In genomic region chr5:136819526-136820302, GRCh38 we compare ENCODE assay signal across 21 cellular contexts.
DNase-seq lines count a peak whose midpoint lies in the region; ATAC-seq, FAIRE-seq and TF ChIP-seq lines count a peak whose summit lies in the region.
"Had no signal": no experiment of that assay in that cellular context is flagged by ENCODE, and none has a peak within 500 bp of the region (broad histone marks: within the 10 kb centered on the region; RNA-seq: fewer than 3 reads in every experiment).

No MANE protein-coding gene starts in this region.

- ATAC-seq in A549: 0 out of 6 replicates have a peak, but pooled peaks have one; percentile 32 to 43
- ATAC-seq in K562: 0 out of 3 replicates have a peak, but pooled peaks have one; percentile 42
- ATAC-seq in GM21423 (IDR thresholded peaks at IDR 0.05; ENCODE audit: unreplicated experiment): no peak
- no peak for ATAC-seq in GM19467 (IDR thresholded peaks at IDR 0.05; ENCODE audit: unreplicated experiment)
- ATAC-seq in GM21515 (IDR thresholded peaks at IDR 0.05; ENCODE audit: unreplicated experiment): no peak
- ATAC-seq: SK-N-SH treated with all-trans-retinoic acid at 6 μM for 48 hours had no signal

- 38% methylated on average over 1 of the region's 1 CpG for WGBS in A549 (ENCODE audit: missing lambda C conversion rate)
- WGBS in K562 (ENCODE audit: insufficient coverage, low coverage, missing lambda C conversion rate): 0% methylated on average over 1 of the region's 1 CpG

- H3K4me2 ChIP-seq in A549 (no peak overlapping the region), K562 (ENCODE audit: insufficient read depth, low read length) (no peak overlapping the region)

- CTCF ChIA-PET in A549 (lab: Yijun Ruan, JAX) (interaction anchor here (0.9 kb wide), 1 partner anchor 9 kb away, joined by 3 read pairs; no protein-coding TSS in a partner anchor), HEK293 (lab: Yijun Ruan, JAX) (interaction anchor here (0.5 to 0.7 kb wide), 2 partner anchors 252 to 566 kb away, joined by 3 read pairs; no protein-coding TSS in a partner anchor), K562 (lab: Yijun Ruan, JAX; ENCODE audit: low intra/inter-chr PET ratio) (no interaction called here)

- H4K20me1 ChIP-seq in K562 (replicated peaks; ENCODE audit: control insufficient read depth, insufficient read depth, low read length): no peaks in the 10 kb centered on the region

- POLR2A ChIA-PET in A549 (lab: Yijun Ruan, JAX) (no interaction called here), HEK293 (lab: Yijun Ruan, JAX) (no interaction called here), K562 (lab: Yijun Ruan, JAX) (no interaction called here)

- H3K9me3 ChIP-seq in A549 (no peaks in the 10 kb centered on the region), HEK293 (ENCODE audit: control insufficient read depth, insufficient read depth, low read depth, low read length) (no peaks in the 10 kb centered on the region), K562 (replicated peaks; ENCODE audit: control insufficient read depth, insufficient read depth, low read depth, low read length) (no peaks in the 10 kb centered on the region)
- H3K9me3 ChIP-seq: Peyer's patch had no signal

- TF ChIP-seq EP300 in A549 (IDR thresholded peaks at IDR 0.05) (no peak), K562 (IDR thresholded peaks at IDR 0.05; ENCODE audit: low read length) (no peak)

- TF ChIP-seq POLR2A in A549 (IDR thresholded peaks at IDR 0.05; ENCODE audit: low read length): no peak
- no peak for TF ChIP-seq POLR2A in K562 (conservative IDR thresholded peaks at IDR 0.05)

- H3K4me1 ChIP-seq in A549 (no peaks in the 10 kb centered on the region), HEK293 (ENCODE audit: control insufficient read depth, insufficient read depth, low read length) (no peaks in the 10 kb centered on the region), K562 (replicated peaks in 1 of 2; ENCODE audit: control insufficient read depth in 2 of 2, insufficient read depth in 2 of 2, low read length in 2 of 2) (no peaks in the 10 kb centered on the region)
- H3K4me1 ChIP-seq: Peyer's patch had no signal

- H3K27me3 ChIP-seq in K562 (ENCODE audit: control insufficient read depth in 2 of 2, insufficient read depth in 2 of 2, low read length in 2 of 2): no peaks in the 10 kb centered on the region
- H3K27me3 ChIP-seq: Peyer's patch had no signal

- no peak for TF ChIP-seq CTCF in A549 (IDR thresholded peaks at IDR 0.05)
- TF ChIP-seq CTCF in HEK293 (tag by site-specific recombination; IDR thresholded peaks at IDR 0.05): no peak
- no peak for TF ChIP-seq CTCF in K562 (IDR thresholded peaks at IDR 0.05 in 2 of 3, conservative IDR thresholded peaks at IDR 0.05 in 1 of 3; ENCODE audit: insufficient read depth in 2 of 3, low read depth in 1 of 3, low read length in 3 of 3)

- no peak for TF ChIP-seq RAD21 in A549 (conservative IDR thresholded peaks at IDR 0.05 in 1 of 2, IDR thresholded peaks at IDR 0.05 in 1 of 2)
- TF ChIP-seq RAD21 in K562 (CRISPR knock-in tag; conservative IDR thresholded peaks at IDR 0.05 in 1 of 2, IDR thresholded peaks at IDR 0.05 in 1 of 2): no peak

- no peak for DNase-seq in A549 (ENCODE audit: low read depth in 1 of 2, low spot score in 1 of 2)
- no peak for DNase-seq in K562 (ENCODE audit: extremely low read depth in 1 of 4, low spot score in 3 of 4)
- DNase-seq in iPS-NIHi7 (ENCODE audit: extremely low spot score): peak; percentile 18
- DNase-seq in NCI-H1694 treated with DMSO at 0.1 percent for 48 hours (lab: John Stamatoyannopoulos, UW): no peak
- DNase-seq: COR-L47, GM23248, NCI-H146, NCI-H2107, NCI-H446 treated with DMSO at 0.1 percent for 48 hours, NCI-H82, Peyer's patch had no signal

- H3K27ac ChIP-seq in A549 (no peak overlapping the region), HEK293 (ENCODE audit: extremely low read depth, low read depth, low read length) (no peak overlapping the region), K562 (ENCODE audit: extremely low read depth, low read depth, low read length) (no peak overlapping the region)
- H3K27ac ChIP-seq: GM23248, Peyer's patch had no signal

- BruUV-seq in K562 (replicated peaks; lab: Mats Ljungman, UMichigan): no TSS peak

- no peaks in the 10 kb centered on the region for H3K9me1 ChIP-seq in K562 (ENCODE audit: control insufficient read depth, insufficient read depth, low read length)

- in situ Hi-C loops in K562 (cut with MboI): no loop called here

- no peak for FAIRE-seq in A549 (lab: Jason Lieb, UNC)
- FAIRE-seq in K562 (lab: Jason Lieb, UNC): no peak
- FAIRE-seq: A204.1, G401.6, GM12892, GM19239, HTR-8/SVneo had no signal

- intact Hi-C loops in K562 (cut with micrococcal nuclease): no loop called here

- H3K79me2 ChIP-seq in K562 (ENCODE audit: control insufficient read depth, insufficient read depth, low read length): no peaks in the 10 kb centered on the region

- no peak overlapping the region for H3K9ac ChIP-seq in K562 (ENCODE audit: insufficient read depth in 1 of 2, low read depth in 2 of 2, low read length in 2 of 2)
- H3K9ac ChIP-seq: GM23248 had no signal

- H3K4me3 ChIP-seq in A549: no peak overlapping the region
- H3K4me3 ChIP-seq in HEK293 (ENCODE audit: low read depth, low read length): no peak overlapping the region
- H3K4me3 ChIP-seq in K562: no peak overlapping the region
- H3K4me3 ChIP-seq: GM23248, Peyer's patch had no signal

- no peak overlapping the region for H2AFZ ChIP-seq in K562 (ENCODE audit: low read depth, low read length)
- H2AFZ ChIP-seq: GM23248 had no signal

- H3K36me3 ChIP-seq in HEK293 (ENCODE audit: control insufficient read depth in 2 of 2, insufficient read depth in 1 of 2, low read length in 2 of 2) (no peaks in the 10 kb centered on the region), K562 (ENCODE audit: control insufficient read depth, insufficient read depth, low read length) (no peaks in the 10 kb centered on the region)
- H3K36me3 ChIP-seq: Peyer's patch had no signal

TF ChIP-seq in A549, 52 proteins besides CTCF, POLR2A, EP300 and RAD21:
- TF ChIP-seq ZNF302 (CRISPR knock-in tag; IDR thresholded peaks at IDR 0.05) (no peak), HMGXB4 (CRISPR knock-in tag; IDR thresholded peaks at IDR 0.05; ENCODE audit: borderline replicate concordance) (no peak)
TF ChIP-seq in A549: peak in this region for 0.

TF ChIP-seq in HEK293, 187 proteins besides CTCF, POLR2A, EP300 and RAD21:
- peak; percentile 58 for TF ChIP-seq ZBTB48 (tag by site-specific recombination; IDR thresholded peaks at IDR 0.05)
- TF ChIP-seq ZNF292 (tag by site-specific recombination; IDR thresholded peaks at IDR 0.05; ENCODE audit: borderline replicate concordance, low read depth): no peak
TF ChIP-seq in HEK293: peak in this region for 1.

TF ChIP-seq in K562, 482 proteins besides CTCF, POLR2A, EP300 and RAD21 (continues in another document):
- TF ChIP-seq IFI16 (CRISPR knock-in tag; IDR thresholded peaks at IDR 0.05): no peak
- TF ChIP-seq E2F3 (CRISPR knock-in tag; IDR thresholded peaks at IDR 0.05): no peak
- TF ChIP-seq PCBP2 (IDR thresholded peaks at IDR 0.05; ENCODE audit: low read depth, low read length, poor library complexity, severe bottlenecking): no peak
- TF ChIP-seq ZNF395 (CRISPR knock-in tag; IDR thresholded peaks at IDR 0.05): no peak
- no peak for TF ChIP-seq CCAR2 (IDR thresholded peaks at IDR 0.05; ENCODE audit: low read depth, low read length)
- TF ChIP-seq ZNF384 (IDR thresholded peaks at IDR 0.05; ENCODE audit: low read depth, low read length): no peak
- no peak for TF ChIP-seq CEBPZ (IDR thresholded peaks at IDR 0.05; ENCODE audit: borderline replicate concordance, low read depth, low read length)
- no peak for TF ChIP-seq MAFG (tag; conservative IDR thresholded peaks at IDR 0.05)
- no peak for TF ChIP-seq POLR2AphosphoS2 (IDR thresholded peaks at IDR 0.05; ENCODE audit: low read length)

Comparison
In these comparisons a context has a peak if more than half of its experiments do, and no peak if none do; other contexts are left out.
1. ATAC-seq: peak in A549 (2 of 2) and K562 (single experiment); none in GM21423 (single experiment), GM19467 (single experiment) and GM21515 (single experiment).